In genomic region chr7:12054830-12055229, GRCh38 we compare ENCODE assay signal across 23 cellular contexts.
A peak's percentile ranks its signal among the peaks of the same experiment; 100 is the strongest.
DNase-seq lines count a peak whose midpoint lies in the region; ATAC-seq, FAIRE-seq and TF ChIP-seq lines count a peak whose summit lies in the region.
"Had no signal": no experiment of that assay in that cellular context is flagged by ENCODE, and none has a peak within 500 bp of the region (broad histone marks: within the 10 kb centered on the region; RNA-seq: fewer than 3 reads in every experiment).

No MANE protein-coding gene starts in this region.

- H2AFZ ChIP-seq in trophoblast cell (ENCODE audit: insufficient read depth, low read length, poor library complexity): no peak overlapping the region

- H3K27ac ChIP-seq in trophoblast cell (ENCODE audit: low read depth, low read length): no peak overlapping the region
- H3K27ac ChIP-seq in kidney (ENCODE audit: low read depth in 2 of 2, low read length in 2 of 2): no peak overlapping the region
- H3K27ac ChIP-seq: 22Rv1; BLaER1 treated with 17β-estradiol and CSF1 and Interleukin-3, amounts not matched to agents 10 nM and 100 nM had no signal

- no peak overlapping the region for H4K12ac ChIP-seq in trophoblast cell (ENCODE audit: low read depth, low read length)

- no peaks in the 10 kb centered on the region for H3K79me1 ChIP-seq in trophoblast cell (ENCODE audit: low read length)

- H3K9me3 ChIP-seq in trophoblast cell (ENCODE audit: insufficient read depth, low read depth, low read length) (peaks cover 7% of the 10 kb centered on the region), kidney (ENCODE audit: control insufficient read depth in 1 of 2, low read length in 2 of 2) (peaks cover 6 to 9% of the 10 kb centered on the region in 2 donors)
- H3K9me3 ChIP-seq: HAP-1 had no signal

- H3K4ac ChIP-seq in trophoblast cell (ENCODE audit: low read depth, low read length): no peak overlapping the region

- H2BK120ac ChIP-seq in trophoblast cell (ENCODE audit: insufficient read depth, low read length, poor library complexity): no peak overlapping the region

- H3K18ac ChIP-seq in trophoblast cell (ENCODE audit: low read length): no peak overlapping the region

- no peak overlapping the region for H3K4me3 ChIP-seq in bronchial epithelial cell (ENCODE audit: low read depth, low read length)
- H3K4me3 ChIP-seq in trophoblast cell (ENCODE audit: low read depth, low read length): peak overlapping the region; percentile 35
- H3K4me3 ChIP-seq in kidney (ENCODE audit: low read length in 2 of 2): no peak overlapping the region
- H3K4me3 ChIP-seq: BLaER1 treated with 17β-estradiol and CSF1 and Interleukin-3, amounts not matched to agents 10 nM and 100 nM; HAP-1 had no signal

- H3K27me3 ChIP-seq in bronchial epithelial cell (ENCODE audit: control insufficient read depth, insufficient read depth, low read length) (no peaks in the 10 kb centered on the region), trophoblast cell (ENCODE audit: insufficient read depth, low read length) (no peaks in the 10 kb centered on the region)
- H3K27me3 ChIP-seq: BE2C; BLaER1 treated with 17β-estradiol and CSF1 and Interleukin-3, amounts not matched to agents 10 nM and 100 nM had no signal

- H3K36me3 ChIP-seq in bronchial epithelial cell (ENCODE audit: control insufficient read depth, insufficient read depth, low read length) (no peaks in the 10 kb centered on the region), trophoblast cell (ENCODE audit: control insufficient read depth in 1 of 2, insufficient read depth in 2 of 2, low read length in 2 of 2) (no peaks in the 10 kb centered on the region), kidney (ENCODE audit: control insufficient read depth in 1 of 2, insufficient read depth in 2 of 2, low read length in 2 of 2) (no peaks in the 10 kb centered on the region)
- H3K36me3 ChIP-seq: BE2C; BLaER1 treated with 17β-estradiol and CSF1 and Interleukin-3, amounts not matched to agents 10 nM and 100 nM; HAP-1 had no signal

- no peak overlapping the region for H4K91ac ChIP-seq in trophoblast cell (ENCODE audit: low read depth, low read length)

- DNase-seq in ELR (ENCODE audit: low read depth) (peak; percentile 69), M059J (ENCODE audit: low read depth) (peak; percentile 37), bronchial epithelial cell (ENCODE audit: low read depth) (peak; percentile 48), trophoblast cell (no peak), kidney (no peak)
- DNase-seq: AML-193; BE2C; CD4-positive, alpha-beta T cell; CD8-positive, alpha-beta memory T cell; DMS 273 treated with DMSO at 0.1 percent for 48 hours; DMS79 treated with DMSO at 0.1 percent for 48 hours; GOT3 had no signal

- ATAC-seq in HG03196 (IDR thresholded peaks at IDR 0.05; ENCODE audit: unreplicated experiment) (no peak), GM18517 (IDR thresholded peaks at IDR 0.05; ENCODE audit: unreplicated experiment) (no peak)

- no peaks in the 10 kb centered on the region for H3K79me2 ChIP-seq in trophoblast cell (ENCODE audit: control insufficient read depth, insufficient read depth, low read length, poor library complexity)

- intact Hi-C loops in kidney (cut with DNase I): no loop called here

- H3K4me1 ChIP-seq in trophoblast cell (ENCODE audit: control insufficient read depth in 1 of 2, insufficient read depth in 2 of 2, low read length in 2 of 2) (no peaks in the 10 kb centered on the region), kidney (ENCODE audit: control insufficient read depth in 1 of 2, insufficient read depth in 1 of 2, low read depth in 1 of 2, low read length in 2 of 2) (no peaks in the 10 kb centered on the region)
- H3K4me1 ChIP-seq: BE2C; BLaER1 treated with 17β-estradiol and CSF1 and Interleukin-3, amounts not matched to agents 10 nM and 100 nM; HAP-1 had no signal

- no peak overlapping the region for H3K9ac ChIP-seq in trophoblast cell (ENCODE audit: low read length)
- H3K9ac ChIP-seq in kidney (ENCODE audit: low read length in 2 of 2): no peak overlapping the region
- H3K9ac ChIP-seq: BLaER1 treated with 17β-estradiol and CSF1 and Interleukin-3, amounts not matched to agents 10 nM and 100 nM had no signal

- no peak overlapping the region for H2AK5ac ChIP-seq in trophoblast cell (ENCODE audit: low read length)

- H3K23ac ChIP-seq in trophoblast cell (ENCODE audit: low read length): no peak overlapping the region

- no peak for TF ChIP-seq CTCF in bronchial epithelial cell (IDR thresholded peaks at IDR 0.05; ENCODE audit: insufficient read depth, low read length, severe bottlenecking)
- no peak for TF ChIP-seq CTCF in kidney (IDR thresholded peaks at IDR 0.05; ENCODE audit: borderline replicate concordance, extremely low read depth, insufficient read depth)

- no peak overlapping the region for H3K14ac ChIP-seq in trophoblast cell (ENCODE audit: low read length)

- no peak overlapping the region for H3K4me2 ChIP-seq in trophoblast cell (ENCODE audit: low read length)
- H3K4me2 ChIP-seq: BLaER1 treated with 17β-estradiol and CSF1 and Interleukin-3, amounts not matched to agents 10 nM and 100 nM had no signal

- no peak overlapping the region for H2BK12ac ChIP-seq in trophoblast cell (ENCODE audit: low read length)

- no peak for FAIRE-seq in bronchial epithelial cell (lab: Jason Lieb, UNC)
- no peak for FAIRE-seq in kidney (lab: Jason Lieb, UNC)
- FAIRE-seq: A204.1, D721Med, G401.6, GM12892, GM19239, H54 had no signal

- H2BK5ac ChIP-seq in trophoblast cell (ENCODE audit: low read depth, low read length, poor library complexity): no peak overlapping the region

- H4K8ac ChIP-seq in trophoblast cell (ENCODE audit: low read depth, low read length): no peak overlapping the region

Comparison
In these comparisons a context has a peak if more than half of its experiments do, and no peak if none do; other contexts are left out.
1. DNase-seq: peak in ELR (single experiment), M059J (single experiment) and bronchial epithelial cell (single experiment); none in trophoblast cell (0 of 2) and kidney (single experiment).